ENCODE assay signal across 16 cellular contexts in the genomic region with DNA sequence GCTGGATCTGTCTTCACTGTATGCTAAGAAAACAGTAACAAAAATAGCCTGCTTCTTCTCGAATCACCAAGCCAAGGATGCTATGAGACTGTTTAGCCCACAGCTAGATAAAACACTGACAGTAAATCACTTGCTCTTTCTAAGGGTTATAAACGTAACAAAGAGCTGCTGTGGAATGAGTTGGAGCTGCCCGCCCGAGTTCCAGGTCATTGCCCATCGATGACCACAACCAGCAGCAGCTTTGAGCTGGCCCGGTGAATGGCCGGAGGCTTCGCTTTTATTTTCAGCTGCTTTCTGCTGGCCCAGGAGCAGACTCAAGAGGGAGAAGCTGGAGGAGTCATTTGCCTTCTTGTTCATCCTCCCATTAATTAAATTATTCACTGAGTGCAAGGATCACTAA.
A peak's percentile ranks its signal among the peaks of the same experiment; 100 is the strongest.
DNase-seq lines count a peak whose midpoint lies in the region; ATAC-seq and FAIRE-seq lines count a peak whose summit lies in the region.
"Had no signal": no experiment of that assay in that cellular context is flagged by ENCODE, and none has a peak within 500 bp of the region (broad histone marks: within the 10 kb centered on the region; RNA-seq: fewer than 3 reads in every experiment).

No MANE protein-coding gene starts in this region.

- no peak overlapping the region for H3K4ac ChIP-seq in mesenchymal stem cell (ENCODE audit: low read depth in 1 of 2, low read length in 2 of 2)

- no peak overlapping the region for H4K8ac ChIP-seq in mesenchymal stem cell (ENCODE audit: low read length)

- H3K4me2 ChIP-seq in mesenchymal stem cell (ENCODE audit: low read length, poor library complexity, severe bottlenecking): no peak overlapping the region
- H3K4me2 ChIP-seq: A549 had no signal

- H2AK5ac ChIP-seq in mesenchymal stem cell (ENCODE audit: low read length, severe bottlenecking): no peak overlapping the region

- H3K4me1 ChIP-seq in mesenchymal stem cell (ENCODE audit: control insufficient read depth, insufficient read depth, low read depth, low read length): peaks cover 20% of the 10 kb centered on the region
- no peaks in the 10 kb centered on the region for H3K4me1 ChIP-seq in aorta (ENCODE audit: control insufficient read depth in 1 of 2, insufficient read depth in 2 of 2, low read length in 2 of 2)

- H3K23ac ChIP-seq in mesenchymal stem cell (ENCODE audit: low read length in 2 of 2): no peak overlapping the region

- H2BK5ac ChIP-seq in mesenchymal stem cell (ENCODE audit: low read depth, low read length, poor library complexity, severe bottlenecking): no peak overlapping the region

- no peak overlapping the region for H4K91ac ChIP-seq in mesenchymal stem cell (ENCODE audit: low read length)

- peak overlapping the region; percentile 18 for H3K27ac ChIP-seq in mesenchymal stem cell (ENCODE audit: low read length, poor library complexity, severe bottlenecking)
- H3K27ac ChIP-seq in aorta (ENCODE audit: low read depth in 1 of 2, low read length in 2 of 2): no peak overlapping the region
- H3K27ac ChIP-seq: A549 had no signal

- H3K9ac ChIP-seq in mesenchymal stem cell (ENCODE audit: low read length): no peak overlapping the region

- no peak overlapping the region for H2BK15ac ChIP-seq in mesenchymal stem cell (ENCODE audit: low read depth, poor library complexity, severe bottlenecking)

- H3K27me3 ChIP-seq in mesenchymal stem cell (ENCODE audit: control insufficient read depth in 1 of 2, insufficient read depth in 1 of 2, low read length in 2 of 2) (peaks cover 5 to 33% of the 10 kb centered on the region in 2 experiments), MG63 (no peaks in the 10 kb centered on the region), aorta (ENCODE audit: control insufficient read depth in 1 of 2, insufficient read depth in 2 of 2, low read length in 1 of 2) (no peaks in the 10 kb centered on the region)

- H3K9me3 ChIP-seq in mesenchymal stem cell (ENCODE audit: control insufficient read depth, low read length): no peaks in the 10 kb centered on the region
- H3K9me3 ChIP-seq in MG63: no peaks in the 10 kb centered on the region
- H3K9me3 ChIP-seq in aorta (ENCODE audit: control insufficient read depth, low read length): peaks cover 2% of the 10 kb centered on the region
- H3K9me3 ChIP-seq: A549 had no signal

- H3K18ac ChIP-seq in mesenchymal stem cell (ENCODE audit: low read depth in 1 of 2, low read length in 2 of 2): no peak overlapping the region

- 65% methylated on average over 7 of the region's 8 CpGs for WGBS in mesenchymal stem cell
- 17 to 41% methylated on average over 8 of the region's 8 CpGs for WGBS in aorta, 2 donors

- H3K36me3 ChIP-seq in mesenchymal stem cell (ENCODE audit: control insufficient read depth in 1 of 2, insufficient read depth in 2 of 2, low read depth in 1 of 2, low read length in 2 of 2) (no peaks in the 10 kb centered on the region), MG63 (no peaks in the 10 kb centered on the region), aorta (ENCODE audit: control insufficient read depth in 1 of 2, insufficient read depth in 2 of 2, low read length in 1 of 2) (no peaks in the 10 kb centered on the region)

- no peak for ATAC-seq in aorta (ENCODE audit: low FRiP score)
- ATAC-seq: CD8-positive, alpha-beta T cell had no signal

- intact Hi-C loops in aorta (cut with DNase I): no loop called here

- no peak overlapping the region for H2BK120ac ChIP-seq in mesenchymal stem cell (ENCODE audit: low read depth, low read length)

- H3K14ac ChIP-seq in mesenchymal stem cell (ENCODE audit: low read length in 2 of 2): no peak overlapping the region

- peak; percentile 71 for DNase-seq in RCC 7860 (ENCODE audit: low spot score)
- DNase-seq in glomerular visceral epithelial cell (ENCODE audit: extremely low spot score): peak; percentile 86
- no peak for DNase-seq in mesenchymal stem cell
- DNase-seq in MG63: no peak
- DNase-seq in aorta: no peak
- DNase-seq in frontal cortex (ENCODE audit: low spot score in 2 of 2): no peak
- DNase-seq: CD8-positive, alpha-beta T cell; COR-L47; DND-41; GDM1; GOT3; HCEC 1CT; HFFc6 had no signal

- H2BK12ac ChIP-seq in mesenchymal stem cell (ENCODE audit: low read length in 2 of 2): no peak overlapping the region

- FAIRE-seq in RCC 7860 (lab: Jason Lieb, UNC): peak; percentile 95
- FAIRE-seq in frontal cortex (lab: Jason Lieb, UNC): no peak
- FAIRE-seq: A549, GM12892, GM19239 had no signal

- no peak overlapping the region for H3K4me3 ChIP-seq in mesenchymal stem cell (ENCODE audit: insufficient read depth in 1 of 2, low read depth in 1 of 2, low read length in 2 of 2)
- no peak overlapping the region for H3K4me3 ChIP-seq in MG63
- H3K4me3 ChIP-seq in aorta (ENCODE audit: low read length in 2 of 2): no peak overlapping the region
- H3K4me3 ChIP-seq: A549 had no signal

- no peak overlapping the region for H2AFZ ChIP-seq in mesenchymal stem cell (ENCODE audit: low read depth, low read length)

- no peaks in the 10 kb centered on the region for H3K79me1 ChIP-seq in mesenchymal stem cell (replicated peaks; ENCODE audit: low read length, poor library complexity, severe bottlenecking)

Comparison
In these comparisons a context has a peak if more than half of its experiments do, and no peak if none do; other contexts are left out.
1. DNase-seq: peak in RCC 7860 (single experiment) and glomerular visceral epithelial cell (single experiment); none in mesenchymal stem cell (single experiment), MG63 (single experiment), aorta (0 of 2) and frontal cortex (0 of 2).